Comparison of ENCODE assay signal across 18 cellular contexts in the genomic region with DNA sequence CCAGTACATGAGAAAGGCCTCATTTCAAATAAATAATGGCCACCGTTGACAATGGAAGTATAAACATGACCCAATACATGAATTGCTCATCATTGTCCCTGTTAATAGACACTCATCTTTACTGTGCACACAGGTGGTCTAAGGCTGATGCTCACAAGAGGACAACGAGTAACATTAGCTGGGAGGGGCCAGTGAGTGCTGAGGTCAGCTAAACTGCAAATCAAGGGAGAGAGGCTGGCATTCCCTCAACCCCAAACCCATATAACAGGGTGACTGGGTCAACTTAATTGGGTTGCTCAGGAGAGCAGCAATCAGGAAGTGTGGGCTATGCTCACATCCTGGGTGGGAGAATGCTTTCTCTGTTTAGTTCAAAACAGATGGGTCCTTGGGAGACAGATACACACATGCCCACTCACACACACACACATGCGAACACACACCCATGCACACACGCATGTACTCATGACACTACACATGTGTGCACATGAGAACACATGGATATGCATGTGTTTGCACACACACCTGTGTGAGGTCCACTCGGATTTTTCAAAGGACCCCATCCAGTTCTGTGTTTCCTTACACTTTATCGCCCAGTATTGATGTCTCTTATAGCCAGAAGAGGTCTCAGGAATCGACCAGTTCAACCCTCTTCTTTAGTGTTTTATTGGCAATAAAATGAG.
A peak's percentile ranks its signal among the peaks of the same experiment; 100 is the strongest.
DNase-seq lines count a peak whose midpoint lies in the region; FAIRE-seq and TF ChIP-seq lines count a peak whose summit lies in the region.
"Had no signal": no experiment of that assay in that cellular context is flagged by ENCODE, and none has a peak within 500 bp of the region (broad histone marks: within the 10 kb centered on the region; RNA-seq: fewer than 3 reads in every experiment).

No MANE protein-coding gene starts in this region.

- TF ChIP-seq CTCF in bronchial epithelial cell (IDR thresholded peaks at IDR 0.05; ENCODE audit: insufficient read depth, low read length, severe bottlenecking) (no peak), uterus (IDR thresholded peaks at IDR 0.05) (no peak)

- no peaks in the 10 kb centered on the region for H3K9me3 ChIP-seq in uterus

- no peak for TF ChIP-seq POLR2A in uterus (IDR thresholded peaks at IDR 0.05)

- no peak overlapping the region for H3K27ac ChIP-seq in uterus
- H3K27ac ChIP-seq: C4-2B had no signal

- H3K4me3 ChIP-seq in bronchial epithelial cell (ENCODE audit: low read depth, low read length), result no peak overlapping the region
- no peak overlapping the region for H3K4me3 ChIP-seq in uterus

- peaks cover 0 to 4% of the 10 kb centered on the region in 2 donors for H3K4me1 ChIP-seq in uterus

- DNase-seq in NCI-H146 (lab: John Stamatoyannopoulos, UW), result peak; percentile 7
- DNase-seq in NCI-H146 treated with DMSO at 0.1 percent for 48 hours (lab: John Stamatoyannopoulos, UW; ENCODE audit: unreplicated experiment), result no peak
- DNase-seq in COR-L47 (lab: John Stamatoyannopoulos, UW), result peak; percentile 59
- peak; percentile 18 for DNase-seq in NCI-H510A treated with DMSO at 0.1 percent for 48 hours (lab: John Stamatoyannopoulos, UW)
- DNase-seq in bronchial epithelial cell (ENCODE audit: low read depth), result no peak
- DNase-seq in uterus, result no peak
- DNase-seq in NK-92 treated with Interleukin-12 subunit alpha and Interleukin-12 subunit beta, amount 100 ng/mL, for 24 hours (lab: John Stamatoyannopoulos, UW), result no peak
- no peak for DNase-seq in CD1c-positive myeloid dendritic cell (ENCODE audit: extremely low spot score)
- DNase-seq: DMS 273 treated with DMSO at 0.1 percent for 48 hours, HFFc6, NCI-H1694, NCI-H2171, NCI-H524, SW 1271, T-helper 2 cell had no signal

- intact Hi-C loops in uterus (cut with DNase I; ENCODE audit: low total_unique reads), result no loop called here

- H3K36me3 ChIP-seq in bronchial epithelial cell (ENCODE audit: control insufficient read depth, insufficient read depth, low read length) (no peaks in the 10 kb centered on the region), uterus (no peaks in the 10 kb centered on the region)

- peaks cover 4% of the 10 kb centered on the region for H3K27me3 ChIP-seq in bronchial epithelial cell (ENCODE audit: control insufficient read depth, insufficient read depth, low read length)
- H3K27me3 ChIP-seq in uterus, result no peaks in the 10 kb centered on the region

- FAIRE-seq in bronchial epithelial cell (lab: Jason Lieb, UNC), result peak; percentile 40
- FAIRE-seq: GM12892, H54 had no signal

Comparison
In these comparisons a context has a peak if more than half of its experiments do, and no peak if none do; other contexts are left out.
1. DNase-seq: peak in NCI-H146 (single experiment), COR-L47 (single experiment) and NCI-H510A treated with DMSO at 0.1 percent for 48 hours (single experiment); none in NCI-H146 treated with DMSO at 0.1 percent for 48 hours (single experiment), bronchial epithelial cell (single experiment), uterus (0 of 2), NK-92 treated with Interleukin-12 subunit alpha and Interleukin-12 subunit beta, amount 100 ng/mL, for 24 hours (single experiment) and CD1c-positive myeloid dendritic cell (single experiment).